8 cellular contexts compared by ENCODE assay signal in the genomic region with DNA sequence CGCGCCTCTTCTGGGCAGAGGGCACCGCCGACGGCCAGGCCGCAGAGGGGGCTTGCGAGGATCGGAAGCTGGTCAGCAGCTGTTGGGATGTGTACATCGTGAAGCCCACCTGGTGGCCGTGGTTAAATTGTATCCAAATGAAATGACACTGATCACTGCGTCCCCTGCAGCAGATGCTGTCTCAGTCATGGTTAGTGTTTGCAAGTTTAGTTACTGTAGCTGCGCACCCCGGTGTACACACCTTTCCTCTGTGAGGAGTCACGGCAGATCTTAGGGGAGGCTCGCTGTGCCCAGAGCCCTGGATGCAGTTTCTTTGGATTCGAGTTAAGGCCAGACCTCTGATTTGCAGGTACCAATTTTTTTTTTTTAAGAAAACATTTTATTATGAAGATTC. TPM values are rescaled to one million over a fixed set of nuclear protein-coding genes. Genes with fewer than 3 reads are reported as not detected.
A peak's percentile ranks its signal among the peaks of the same experiment; 100 is the strongest.
DNase-seq lines count a peak whose midpoint lies in the region; ATAC-seq and TF ChIP-seq lines count a peak whose summit lies in the region.

No MANE protein-coding gene starts in this region.

- WGBS in esophagus squamous epithelium, 2 donors: 3 to 6% methylated on average over 7 to 10 of the region's 16 CpGs

- no peaks in the 10 kb centered on the region for H3K27me3 ChIP-seq in esophagus squamous epithelium

- H3K36me3 ChIP-seq in esophagus squamous epithelium: peaks cover 0 to 23% (median 0%) of the 10 kb centered on the region in 3 donors

- ATAC-seq in HG02870 (IDR thresholded peaks at IDR 0.05; ENCODE audit: unreplicated experiment): peak; percentile 2
- no peak for ATAC-seq in GM18505 (IDR thresholded peaks at IDR 0.05; ENCODE audit: unreplicated experiment)

- H3K27me3 Mint-ChIP-seq in osteocyte (ENCODE audit: unreplicated experiment): no peaks in the 10 kb centered on the region

- H3K4me3 Mint-ChIP-seq in osteocyte (ENCODE audit: unreplicated experiment): peak overlapping the region; percentile 87

- H3K27ac Mint-ChIP-seq in osteocyte (ENCODE audit: unreplicated experiment): peak overlapping the region; percentile 68

- TF ChIP-seq CTCF in GM10248 (IDR thresholded peaks at IDR 0.05; ENCODE audit: control extremely low read depth, extremely low read depth, low read depth, missing control alignments) (no peak), esophagus squamous epithelium (IDR thresholded peaks at IDR 0.05) (no peak), osteocyte (IDR thresholded peaks at IDR 0.05) (no peak), GM20000 (IDR thresholded peaks at IDR 0.05; ENCODE audit: extremely low read depth, missing control alignments) (no peak)

- no peak for TF ChIP-seq POLR2A in esophagus squamous epithelium (IDR thresholded peaks at IDR 0.05)
- no peak for TF ChIP-seq POLR2A in GM18505 (IDR thresholded peaks at IDR 0.05; ENCODE audit: borderline replicate concordance, extremely low read depth, insufficient read depth, insufficient read length)

- H3K4me1 ChIP-seq in esophagus squamous epithelium: peaks cover 20 to 68% (median 38%) of the 10 kb centered on the region in 3 donors

- intact Hi-C loops in esophagus squamous epithelium (cut with DNase I): loop anchor here (5.0 kb wide), 1 partner anchor 331 kb away; no protein-coding TSS in a partner anchor

- DNase-seq in GM10248 (ENCODE audit: extremely low spot score) (peak; percentile 28), SW480 (ENCODE audit: low spot score) (peak; percentile 28), esophagus squamous epithelium (lab: John Stamatoyannopoulos, UW) (no peak), osteocyte (ENCODE audit: extremely low spot score, unreplicated experiment) (no peak), GM20000 (ENCODE audit: low spot score) (no peak), amniotic stem cell (lab: John Stamatoyannopoulos, UW) (no peak)

- POLR2A ChIA-PET in GM10248 (lab: Yijun Ruan, JAX): interaction anchor here (0.5 kb wide), 1 partner anchor 73 kb away, joined by 3 read pairs; no protein-coding TSS in a partner anchor

- H3K9me3 ChIP-seq in esophagus squamous epithelium: no peaks in the 10 kb centered on the region

- peaks cover 14% of the 10 kb centered on the region for H3K36me3 Mint-ChIP-seq in osteocyte (ENCODE audit: unreplicated experiment)

- H3K4me3 ChIP-seq in esophagus squamous epithelium: peak overlapping the region; percentile 72 to 99 (median 84)

- CTCF ChIA-PET in GM10248 (lab: Yijun Ruan, JAX): interaction anchor here (1.2 to 3.8 kb wide), 9 partner anchors 10 to 325 kb away, joined by 3 to 17 read pairs (median 3); a partner anchor contains a TSS

- peak overlapping the region; percentile 81 to 96 (median 94) for H3K27ac ChIP-seq in esophagus squamous epithelium

- H3K4me1 Mint-ChIP-seq in osteocyte (ENCODE audit: unreplicated experiment): peaks cover 42% of the 10 kb centered on the region

- no peaks in the 10 kb centered on the region for H3K9me3 Mint-ChIP-seq in osteocyte (ENCODE audit: unreplicated experiment)

RNA-seq across cellular contexts. Expression of a gene that starts 0.7 kb away (rescaled TPM):
- total RNA-seq in esophagus squamous epithelium: 100 to 1,000 TPM; 115 to 164 (median 139) TPM
- 49.6 and 50.6 TPM in 2 replicates for total RNA-seq in osteocyte

RNA-seq across cellular contexts. Expression of a gene that starts 34.4 kb away (rescaled TPM):
- total RNA-seq in esophagus squamous epithelium: 10 to 100 TPM in 3 of 4 donors, 1 to 10 TPM in 1; 9.3 to 19.4 (median 15.8) TPM
- 21.8 and 21.9 TPM in 2 replicates for total RNA-seq in osteocyte

RNA-seq across cellular contexts. Expression of a gene that starts 34.5 kb away (rescaled TPM):
- total RNA-seq in esophagus squamous epithelium (under 1 TPM in 1 of 4 donors, not detected in 3; 0.38 TPM), osteocyte (not detected in 2 replicates)

Comparison
In these comparisons a context has a peak if more than half of its experiments do, and no peak if none do; other contexts are left out.
1. DNase-seq: peak in GM10248 (single experiment) and SW480 (single experiment); none in esophagus squamous epithelium (single experiment), osteocyte (single experiment), GM20000 (single experiment) and amniotic stem cell (single experiment).